ENCODE assay signal across 22 cellular contexts in the genomic region with DNA sequence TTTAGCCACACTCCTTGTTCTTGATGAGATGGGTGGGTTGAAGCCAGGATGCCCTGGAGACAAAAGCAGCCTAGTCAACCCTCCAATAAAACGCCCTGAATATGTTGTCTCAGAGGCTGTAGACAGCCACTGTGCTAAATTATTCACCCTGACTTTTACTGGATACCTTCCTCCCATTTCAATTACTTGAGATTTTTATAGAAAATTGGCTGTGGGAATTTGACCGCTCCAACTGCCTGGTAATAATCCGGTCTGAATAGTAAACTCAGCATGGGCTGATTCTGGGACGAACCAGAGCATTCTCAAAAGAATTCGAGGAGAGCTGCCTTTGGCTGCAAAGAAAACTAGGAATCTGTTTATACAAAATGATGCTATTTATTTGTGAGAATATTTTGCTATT.
"Had no signal": no experiment of that assay in that cellular context is flagged by ENCODE, and none has a peak within 500 bp of the region (broad histone marks: within the 10 kb centered on the region; RNA-seq: fewer than 3 reads in every experiment).

No MANE protein-coding gene starts in this region.

- H3K9me3 ChIP-seq: esophagus squamous epithelium, lower lobe of right lung, mucosa of descending colon, psoas muscle, testis, upper lobe of left lung had no signal

- H3K27me3 Mint-ChIP-seq: effector memory CD8-positive, alpha-beta T cell; memory B cell; naive B cell; natural killer cell treated with Interleukin-12 subunit alpha and Interleukin-12 subunit beta and Interleukin-15 and Interleukin-18, amount 100 ng/mL, for 72 hours had no signal

- DNase-seq: cortex of kidney; effector memory CD8-positive, alpha-beta T cell; erythroblast; esophagus squamous epithelium; left ventricle myocardium superior; lower lobe of right lung; mucosa of descending colon; naive B cell; posterior cingulate gyrus; psoas muscle; right cardiac atrium; sigmoid colon; stimulated activated CD4-positive, alpha-beta T cell treated with anti-CD3 and anti-CD28 coated beads, Interleukin-2, amount 100 ng/mL, for 24 hours; stimulated activated CD4-positive, alpha-beta T cell treated with anti-CD3 and anti-CD28 coated beads, Interleukin-4, amount 100 ng/mL, for 24 hours; stimulated activated naive CD8-positive, alpha-beta T cell treated with anti-CD3 and anti-CD28 coated beads, Interleukin-15, Interleukin-2, amounts not matched to agents 100 U/mL and 50 U/mL, for 24 hours; testis; upper lobe of left lung had no signal

- H3K9me3 Mint-ChIP-seq: natural killer cell treated with Interleukin-12 subunit alpha and Interleukin-12 subunit beta and Interleukin-15 and Interleukin-18, amount 100 ng/mL, for 72 hours; neural crest cell; stimulated activated effector memory CD8-positive, alpha-beta T cell treated with anti-CD3 and anti-CD28 coated beads, Interleukin-12 subunit alpha, Interleukin-12 subunit beta, amount 100 ng/mL, for 72 hours had no signal

- H3K4me3 Mint-ChIP-seq: effector memory CD8-positive, alpha-beta T cell; memory B cell; naive B cell; natural killer cell treated with Interleukin-12 subunit alpha and Interleukin-12 subunit beta and Interleukin-15 and Interleukin-18, amount 100 ng/mL, for 72 hours; neural crest cell; stimulated activated effector memory CD8-positive, alpha-beta T cell treated with anti-CD3 and anti-CD28 coated beads, Interleukin-12 subunit alpha, Interleukin-12 subunit beta, amount 100 ng/mL, for 72 hours had no signal

- ATAC-seq: effector memory CD8-positive, alpha-beta T cell; left ventricle myocardium superior; lower lobe of right lung; mucosa of descending colon; natural killer cell treated with Interleukin-12 subunit alpha and Interleukin-12 subunit beta and Interleukin-15 and Interleukin-18, amount 100 ng/mL, for 72 hours; psoas muscle; right cardiac atrium; stimulated activated effector memory CD8-positive, alpha-beta T cell treated with anti-CD3 and anti-CD28 coated beads, Interleukin-12 subunit alpha, Interleukin-12 subunit beta, amount 100 ng/mL, for 72 hours; stimulated activated naive CD8-positive, alpha-beta T cell treated with anti-CD3 and anti-CD28 coated beads, Interleukin-15, Interleukin-2, amounts not matched to agents 100 U/mL and 50 U/mL, for 24 hours had no signal

- H3K4me3 ChIP-seq: esophagus squamous epithelium, lower lobe of right lung, mucosa of descending colon, psoas muscle, sigmoid colon, testis, tibial nerve, upper lobe of left lung had no signal

- H3K36me3 Mint-ChIP-seq: naive B cell; stimulated activated effector memory CD8-positive, alpha-beta T cell treated with anti-CD3 and anti-CD28 coated beads, Interleukin-12 subunit alpha, Interleukin-12 subunit beta, amount 100 ng/mL, for 72 hours had no signal

- H3K4me1 Mint-ChIP-seq: neural crest cell had no signal

- H3K27ac ChIP-seq: esophagus squamous epithelium, lower lobe of right lung, psoas muscle, sigmoid colon, testis, tibial nerve, upper lobe of left lung had no signal

- H3K27ac Mint-ChIP-seq: effector memory CD8-positive, alpha-beta T cell; memory B cell; stimulated activated effector memory CD8-positive, alpha-beta T cell treated with anti-CD3 and anti-CD28 coated beads, Interleukin-12 subunit alpha, Interleukin-12 subunit beta, amount 100 ng/mL, for 72 hours had no signal

- H3K36me3 ChIP-seq: esophagus squamous epithelium, lower lobe of right lung, sigmoid colon, tibial nerve, upper lobe of left lung had no signal

- H3K27me3 ChIP-seq: esophagus squamous epithelium, sigmoid colon, testis, tibial nerve, upper lobe of left lung had no signal

- H3K4me1 ChIP-seq: psoas muscle, testis, tibial nerve had no signal
